Comparison of ENCODE assay signal across 8 cellular contexts in genomic region chr16:88527186-88527936, GRCh38. TPM values are rescaled to one million over a fixed set of nuclear protein-coding genes. Genes with fewer than 3 reads are reported as not detected.
DNase-seq lines count a peak whose midpoint lies in the region; ATAC-seq and TF ChIP-seq lines count a peak whose summit lies in the region.

No MANE protein-coding gene starts in this region.

- no peaks in the 10 kb centered on the region for H3K9me2 ChIP-seq in MM.1S (replicated peaks; ENCODE audit: insufficient read depth, low read length)

- no peaks in the 10 kb centered on the region for H3K9me3 Mint-ChIP-seq in activated CD8-positive, alpha-beta T cell treated with anti-CD3 and anti-CD28 coated beads for 36 hours
- no peaks in the 10 kb centered on the region for H3K9me3 Mint-ChIP-seq in stimulated activated naive B cell treated with anti-CD40 and anti-IgM and Interleukin-4, amounts not matched to agents 10 μg/mL and 1 μg/mL and 100 μg/mL, for 72 hours

- H3K4me1 ChIP-seq in MM.1S (ENCODE audit: low read length) = no peaks in the 10 kb centered on the region
- H3K4me1 ChIP-seq in effector memory CD4-positive, alpha-beta T cell (ENCODE audit: control insufficient read depth, insufficient read depth, low read length, poor library complexity, severe bottlenecking) = no peaks in the 10 kb centered on the region
- peaks cover 26% of the 10 kb centered on the region for H3K4me1 ChIP-seq in mucosa of descending colon (ENCODE audit: low read depth)

- no peak overlapping the region for H3K4me3 Mint-ChIP-seq in activated CD8-positive, alpha-beta T cell treated with anti-CD3 and anti-CD28 coated beads for 36 hours
- no peak overlapping the region for H3K4me3 Mint-ChIP-seq in stimulated activated naive B cell treated with anti-CD40 and anti-IgM and Interleukin-4, amounts not matched to agents 10 μg/mL and 1 μg/mL and 100 μg/mL, for 72 hours

- no peak overlapping the region for H2AFZ ChIP-seq in MM.1S (ENCODE audit: low read length)

- H3K27ac ChIP-seq in MM.1S (ENCODE audit: low read length) = no peak overlapping the region
- H3K27ac ChIP-seq in effector memory CD4-positive, alpha-beta T cell (ENCODE audit: insufficient read depth, low read length, poor library complexity, severe bottlenecking) = no peak overlapping the region

- DNase-seq in GM10248 (ENCODE audit: extremely low spot score) = peak; percentile 89
- DNase-seq in MM.1S = no peak
- peak; percentile 71 for DNase-seq in activated CD8-positive, alpha-beta T cell treated with anti-CD3 and anti-CD28 coated beads for 36 hours
- DNase-seq in effector memory CD4-positive, alpha-beta T cell = peak; percentile 30 to 45 (median 35)
- peak in 2 of 3 donors; percentile 78 to 84 for DNase-seq in mucosa of descending colon
- peak; percentile 40 for DNase-seq in stimulated activated naive B cell treated with anti-CD40 and anti-IgM and Interleukin-4, amounts not matched to agents 10 μg/mL and 1 μg/mL and 100 μg/mL, for 72 hours
- no peak for DNase-seq in DMS79 treated with DMSO at 0.1 percent for 48 hours (lab: John Stamatoyannopoulos, UW)

- H3K4me3 ChIP-seq in MM.1S (ENCODE audit: low read length) (no peak overlapping the region), mucosa of descending colon (no peak overlapping the region)
- H3K4me3 ChIP-seq in effector memory CD4-positive, alpha-beta T cell (ENCODE audit: insufficient read depth, low read depth, low read length, poor library complexity, severe bottlenecking) = no peak overlapping the region

- H3K4me2 ChIP-seq in MM.1S (ENCODE audit: low read depth, low read length) = no peak overlapping the region

- POLR2A ChIA-PET in GM10248 (lab: Yijun Ruan, JAX) = no interaction called here
- POLR2A ChIA-PET in activated CD8-positive, alpha-beta T cell treated with anti-CD3 and anti-CD28 coated beads for 36 hours (lab: Charles Lee) = no interaction called here

- H3K9ac ChIP-seq in MM.1S (ENCODE audit: low read length) = no peak overlapping the region

- no peaks in the 10 kb centered on the region for H3F3A ChIP-seq in MM.1S (ENCODE audit: insufficient read depth, low read length)

- peak; percentile 85 for TF ChIP-seq CTCF in GM10248 (IDR thresholded peaks at IDR 0.05; ENCODE audit: control extremely low read depth, extremely low read depth, low read depth, missing control alignments)
- TF ChIP-seq CTCF in MM.1S (IDR thresholded peaks at IDR 0.05; ENCODE audit: low read length) = peak; percentile 34
- peak; percentile 85 for TF ChIP-seq CTCF in activated CD8-positive, alpha-beta T cell treated with anti-CD3 and anti-CD28 coated beads for 36 hours (IDR thresholded peaks at IDR 0.05)
- TF ChIP-seq CTCF in mucosa of descending colon (IDR thresholded peaks at IDR 0.05) = peak; percentile 84

- H4K20me1 ChIP-seq in MM.1S (ENCODE audit: insufficient read depth, low read length) = no peaks in the 10 kb centered on the region

- intact Hi-C loops in activated CD8-positive, alpha-beta T cell treated with anti-CD3 and anti-CD28 coated beads for 36 hours (cut with micrococcal nuclease) = loop anchor here (5.0 kb wide), 1 partner anchor 75 kb away; the partner anchor contains the start of gene ZFPM1
- intact Hi-C loops in mucosa of descending colon (cut with DNase I, micrococcal nuclease) = loop anchor here (5.0 kb wide), 2 partner anchors 80 to 85 kb away; no protein-coding TSS in a partner anchor

- CTCF ChIA-PET in GM10248 (lab: Yijun Ruan, JAX) = no interaction called here
- CTCF ChIA-PET in activated CD8-positive, alpha-beta T cell treated with anti-CD3 and anti-CD28 coated beads for 36 hours (lab: Charles Lee) = no interaction called here

- H3K4me1 Mint-ChIP-seq in activated CD8-positive, alpha-beta T cell treated with anti-CD3 and anti-CD28 coated beads for 36 hours (ENCODE audit: low read depth) = no peaks in the 10 kb centered on the region
- H3K4me1 Mint-ChIP-seq in stimulated activated naive B cell treated with anti-CD40 and anti-IgM and Interleukin-4, amounts not matched to agents 10 μg/mL and 1 μg/mL and 100 μg/mL, for 72 hours = peaks cover 5 to 17% of the 10 kb centered on the region in 2 donors

- ATAC-seq in activated CD8-positive, alpha-beta T cell treated with anti-CD3 and anti-CD28 coated beads for 36 hours = peak; percentile 82
- peak; percentile 79 for ATAC-seq in mucosa of descending colon
- ATAC-seq in stimulated activated naive B cell treated with anti-CD40 and anti-IgM and Interleukin-4, amounts not matched to agents 10 μg/mL and 1 μg/mL and 100 μg/mL, for 72 hours (replicated peaks) = peak; percentile 84 to 86
- ATAC-seq in HG03097 (IDR thresholded peaks at IDR 0.05; ENCODE audit: low FRiP score, unreplicated experiment) = no peak

- no peaks in the 10 kb centered on the region for H3K9me3 ChIP-seq in MM.1S (replicated peaks; ENCODE audit: insufficient read depth, low read length)
- H3K9me3 ChIP-seq in effector memory CD4-positive, alpha-beta T cell (ENCODE audit: control insufficient read depth, low read length) = no peaks in the 10 kb centered on the region
- no peaks in the 10 kb centered on the region for H3K9me3 ChIP-seq in mucosa of descending colon

- no peak overlapping the region for H3K27ac Mint-ChIP-seq in activated CD8-positive, alpha-beta T cell treated with anti-CD3 and anti-CD28 coated beads for 36 hours
- no peak overlapping the region for H3K27ac Mint-ChIP-seq in stimulated activated naive B cell treated with anti-CD40 and anti-IgM and Interleukin-4, amounts not matched to agents 10 μg/mL and 1 μg/mL and 100 μg/mL, for 72 hours

- H3K36me3 ChIP-seq in MM.1S (replicated peaks; ENCODE audit: insufficient read depth, low read length) = no peaks in the 10 kb centered on the region
- no peaks in the 10 kb centered on the region for H3K36me3 ChIP-seq in effector memory CD4-positive, alpha-beta T cell (ENCODE audit: control insufficient read depth, insufficient read depth, low read length)
- H3K36me3 ChIP-seq in mucosa of descending colon (ENCODE audit: low read depth) = no peaks in the 10 kb centered on the region

- no peaks in the 10 kb centered on the region for H3K27me3 Mint-ChIP-seq in activated CD8-positive, alpha-beta T cell treated with anti-CD3 and anti-CD28 coated beads for 36 hours
- H3K27me3 Mint-ChIP-seq in stimulated activated naive B cell treated with anti-CD40 and anti-IgM and Interleukin-4, amounts not matched to agents 10 μg/mL and 1 μg/mL and 100 μg/mL, for 72 hours = peaks cover 0 to 4% of the 10 kb centered on the region in 2 donors

- no peaks in the 10 kb centered on the region for H3K36me3 Mint-ChIP-seq in activated CD8-positive, alpha-beta T cell treated with anti-CD3 and anti-CD28 coated beads for 36 hours (ENCODE audit: low read depth)
- peaks cover 19 to 26% of the 10 kb centered on the region in 2 donors for H3K36me3 Mint-ChIP-seq in stimulated activated naive B cell treated with anti-CD40 and anti-IgM and Interleukin-4, amounts not matched to agents 10 μg/mL and 1 μg/mL and 100 μg/mL, for 72 hours

- H3K27me3 ChIP-seq in MM.1S (replicated peaks; ENCODE audit: insufficient read depth, low read length) = no peaks in the 10 kb centered on the region
- H3K27me3 ChIP-seq in effector memory CD4-positive, alpha-beta T cell (replicated peaks; ENCODE audit: control insufficient read depth, insufficient read depth, low read length, poor library complexity, severe bottlenecking) = no peaks in the 10 kb centered on the region

- H3K79me2 ChIP-seq in MM.1S (ENCODE audit: low read length) = no peaks in the 10 kb centered on the region

RNA-seq across cellular contexts. Expression of gene ZC3H18, which starts 42.8 kb away (rescaled TPM):
- total RNA-seq in activated CD8-positive, alpha-beta T cell treated with anti-CD3 and anti-CD28 coated beads for 36 hours = 10 to 100 TPM; 67.7 to 73.5 TPM
- total RNA-seq in mucosa of descending colon = 10 to 100 TPM; 37.4 to 54.8 (median 48.1) TPM

Comparison
In these comparisons a context has a peak if more than half of its experiments do, and no peak if none do; other contexts are left out.
1. DNase-seq: peak in GM10248 (single experiment), activated CD8-positive, alpha-beta T cell treated with anti-CD3 and anti-CD28 coated beads for 36 hours (single experiment), effector memory CD4-positive, alpha-beta T cell (3 of 3), mucosa of descending colon (2 of 3) and stimulated activated naive B cell treated with anti-CD40 and anti-IgM and Interleukin-4, amounts not matched to agents 10 μg/mL and 1 μg/mL and 100 μg/mL, for 72 hours (single experiment); none in MM.1S (single experiment) and DMS79 treated with DMSO at 0.1 percent for 48 hours (single experiment).
2. CTCF ChIP-seq: peak in every context shown above with its lines; median percentile 85 in GM10248; 85 in activated CD8-positive, alpha-beta T cell treated with anti-CD3 and anti-CD28 coated beads for 36 hours; 84 in mucosa of descending colon; 34 in MM.1S.